Comparison of ENCODE assay signal across 1 cellular context in the genomic region with DNA sequence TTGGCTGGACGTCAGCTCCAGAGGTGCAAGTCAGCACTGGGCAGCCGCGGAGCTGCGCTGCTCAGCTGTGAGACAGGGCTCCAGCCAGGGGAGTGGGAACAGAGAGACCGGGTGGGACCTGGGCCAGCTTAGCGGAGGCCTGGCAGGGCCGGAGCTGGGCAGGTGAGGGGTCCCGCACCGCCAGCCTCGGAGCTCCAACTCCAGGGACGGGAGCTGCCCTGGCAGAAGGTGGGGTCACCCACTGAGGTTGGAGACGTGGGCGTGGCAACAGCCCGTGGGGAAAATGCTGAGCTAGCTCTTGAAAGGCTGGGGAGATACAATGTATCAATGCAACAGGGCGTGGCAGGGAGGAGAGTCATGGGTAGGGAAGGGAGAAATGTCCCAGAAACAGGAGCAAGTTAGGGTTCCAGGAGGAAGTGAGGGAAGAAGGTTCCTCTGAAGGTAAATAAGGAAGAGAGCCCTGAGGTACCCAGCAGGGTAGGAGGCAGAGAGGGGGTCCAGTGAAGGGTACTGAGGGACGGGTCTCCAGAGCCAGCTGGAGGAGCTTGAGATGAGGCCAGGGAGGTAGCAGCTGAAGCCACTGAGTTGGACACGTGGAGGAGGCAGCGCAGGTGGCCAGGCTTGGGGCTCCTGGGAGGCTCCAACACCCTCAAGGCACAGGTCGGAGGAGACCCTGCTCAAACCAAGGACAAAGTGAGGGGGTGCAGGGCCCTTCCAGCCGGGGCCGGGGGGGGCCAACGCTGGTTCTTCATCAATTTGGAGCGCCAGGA.
A peak's percentile ranks its signal among the peaks of the same experiment; 100 is the strongest.
TF ChIP-seq lines count a peak whose summit lies in the region.

No MANE protein-coding gene starts in this region.

TF ChIP-seq in HepG2, 621 proteins besides CTCF, POLR2A, EP300 and RAD21:
- TF ChIP-seq NFATC3 (CRISPR knock-in tag; IDR thresholded peaks at IDR 0.05) (no peak), MAFK (conservative IDR thresholded peaks at IDR 0.05 in 1 of 2, IDR thresholded peaks at IDR 0.05 in 1 of 2; ENCODE audit: low read length in 2 of 2) (0 out of 4 replicates have a peak, but pooled peaks of 1 of the 2 experiments have one; percentile 6)
TF ChIP-seq in HepG2: peak in this region for 1.
